In the genomic region with DNA sequence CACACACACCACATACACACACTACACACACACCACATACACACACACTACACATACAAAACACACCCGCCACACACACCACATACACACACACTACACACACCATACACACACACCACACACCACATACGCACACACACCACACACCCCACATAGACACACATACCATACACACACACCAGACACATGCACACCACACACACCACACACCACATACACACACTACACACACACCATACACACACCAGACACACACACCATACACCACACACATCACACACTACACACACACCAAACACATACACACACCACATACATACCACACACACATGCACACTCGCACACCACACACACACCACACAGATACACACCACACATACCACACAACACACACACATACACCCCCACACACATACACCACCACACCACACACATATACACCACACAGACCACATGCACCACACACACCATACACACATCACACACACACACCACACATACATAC, we compare ENCODE assay signal across 1 cellular context.
TF ChIP-seq lines count a peak whose summit lies in the region.

No MANE protein-coding gene starts in this region.

TF ChIP-seq in K562, 482 proteins besides CTCF, POLR2A, EP300 and RAD21 (continued from another document):
- no peak for TF ChIP-seq MGA (IDR thresholded peaks at IDR 0.05)
- no peak for TF ChIP-seq MED1 (CRISPR knock-in tag; IDR thresholded peaks at IDR 0.05; ENCODE audit: borderline replicate concordance)
- no peak for TF ChIP-seq NR0B1 (IDR thresholded peaks at IDR 0.05; ENCODE audit: partially characterized antibody)
- no peak for TF ChIP-seq HES1 (IDR thresholded peaks at IDR 0.05; ENCODE audit: low read depth)
- TF ChIP-seq YBX1 (IDR thresholded peaks at IDR 0.05), result no peak
- TF ChIP-seq MAX (CRISPR knock-in tag; IDR thresholded peaks at IDR 0.05), result no peak
- TF ChIP-seq SOX6 (IDR thresholded peaks at IDR 0.05), result no peak
- TF ChIP-seq CTBP1 (IDR thresholded peaks at IDR 0.05; ENCODE audit: borderline replicate concordance), result no peak
- TF ChIP-seq, protein P1, sequence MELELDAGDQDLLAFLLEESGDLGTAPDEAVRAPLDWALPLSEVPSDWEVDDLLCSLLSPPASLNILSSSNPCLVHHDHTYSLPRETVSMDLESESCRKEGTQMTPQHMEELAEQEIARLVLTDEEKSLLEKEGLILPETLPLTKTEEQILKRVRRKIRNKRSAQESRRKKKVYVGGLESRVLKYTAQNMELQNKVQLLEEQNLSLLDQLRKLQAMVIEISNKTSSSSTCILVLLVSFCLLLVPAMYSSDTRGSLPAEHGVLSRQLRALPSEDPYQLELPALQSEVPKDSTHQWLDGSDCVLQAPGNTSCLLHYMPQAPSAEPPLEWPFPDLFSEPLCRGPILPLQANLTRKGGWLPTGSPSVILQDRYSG (tag; conservative IDR thresholded peaks at IDR 0.05; ENCODE audit: low read depth), result no peak
- TF ChIP-seq ZHX1 (conservative IDR thresholded peaks at IDR 0.05; ENCODE audit: low read length), result no peak
- TF ChIP-seq TSHZ1 (CRISPR knock-in tag; IDR thresholded peaks at IDR 0.05), result no peak
- peak; percentile 89 for TF ChIP-seq PHF20 (IDR thresholded peaks at IDR 0.05; ENCODE audit: partially characterized antibody)
- TF ChIP-seq SREBF1 (IDR thresholded peaks at IDR 0.05; ENCODE audit: borderline replicate concordance, low read depth, low read length), result no peak
- TF ChIP-seq, protein P2, sequence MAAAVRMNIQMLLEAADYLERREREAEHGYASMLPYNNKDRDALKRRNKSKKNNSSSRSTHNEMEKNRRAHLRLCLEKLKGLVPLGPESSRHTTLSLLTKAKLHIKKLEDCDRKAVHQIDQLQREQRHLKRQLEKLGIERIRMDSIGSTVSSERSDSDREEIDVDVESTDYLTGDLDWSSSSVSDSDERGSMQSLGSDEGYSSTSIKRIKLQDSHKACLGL (CRISPR knock-in tag; IDR thresholded peaks at IDR 0.05; ENCODE audit: borderline replicate concordance, poor library complexity, severe bottlenecking), result no peak
- no peak for TF ChIP-seq BMI1 (IDR thresholded peaks at IDR 0.05; ENCODE audit: low read length)
- TF ChIP-seq CBX1 (IDR thresholded peaks at IDR 0.05; ENCODE audit: low read depth), result peak; percentile 80; the same call in 1 of the 2 replicates
- no peak for TF ChIP-seq ZNF124 (CRISPR knock-in tag; IDR thresholded peaks at IDR 0.05)
- TF ChIP-seq ELF4 (CRISPR knock-in tag; IDR thresholded peaks at IDR 0.05), result peak; percentile 11; the same call in 1 of the 2 replicates
- TF ChIP-seq HDAC8 (tag; IDR thresholded peaks at IDR 0.05), result no peak
- no peak for TF ChIP-seq ZSCAN32 (CRISPR knock-in tag; IDR thresholded peaks at IDR 0.05)
- no peak for TF ChIP-seq PCBP1 (IDR thresholded peaks at IDR 0.05; ENCODE audit: low read depth, low read length, poor library complexity, severe bottlenecking)
- TF ChIP-seq, protein P3, sequence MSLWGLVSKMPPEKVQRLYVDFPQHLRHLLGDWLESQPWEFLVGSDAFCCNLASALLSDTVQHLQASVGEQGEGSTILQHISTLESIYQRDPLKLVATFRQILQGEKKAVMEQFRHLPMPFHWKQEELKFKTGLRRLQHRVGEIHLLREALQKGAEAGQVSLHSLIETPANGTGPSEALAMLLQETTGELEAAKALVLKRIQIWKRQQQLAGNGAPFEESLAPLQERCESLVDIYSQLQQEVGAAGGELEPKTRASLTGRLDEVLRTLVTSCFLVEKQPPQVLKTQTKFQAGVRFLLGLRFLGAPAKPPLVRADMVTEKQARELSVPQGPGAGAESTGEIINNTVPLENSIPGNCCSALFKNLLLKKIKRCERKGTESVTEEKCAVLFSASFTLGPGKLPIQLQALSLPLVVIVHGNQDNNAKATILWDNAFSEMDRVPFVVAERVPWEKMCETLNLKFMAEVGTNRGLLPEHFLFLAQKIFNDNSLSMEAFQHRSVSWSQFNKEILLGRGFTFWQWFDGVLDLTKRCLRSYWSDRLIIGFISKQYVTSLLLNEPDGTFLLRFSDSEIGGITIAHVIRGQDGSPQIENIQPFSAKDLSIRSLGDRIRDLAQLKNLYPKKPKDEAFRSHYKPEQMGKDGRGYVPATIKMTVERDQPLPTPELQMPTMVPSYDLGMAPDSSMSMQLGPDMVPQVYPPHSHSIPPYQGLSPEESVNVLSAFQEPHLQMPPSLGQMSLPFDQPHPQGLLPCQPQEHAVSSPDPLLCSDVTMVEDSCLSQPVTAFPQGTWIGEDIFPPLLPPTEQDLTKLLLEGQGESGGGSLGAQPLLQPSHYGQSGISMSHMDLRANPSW (CRISPR knock-in tag; IDR thresholded peaks at IDR 0.05), result no peak
- no peak for TF ChIP-seq SMAD4 (CRISPR knock-in tag; conservative IDR thresholded peaks at IDR 0.05)
- no peak for TF ChIP-seq RBM25 (IDR thresholded peaks at IDR 0.05; ENCODE audit: low read depth, low read length, severe bottlenecking)
- no peak for TF ChIP-seq ZSCAN29 (IDR thresholded peaks at IDR 0.05)
- TF ChIP-seq KAT8 (IDR thresholded peaks at IDR 0.05; ENCODE audit: low read depth), result no peak
- no peak for TF ChIP-seq ZNF436 (CRISPR knock-in tag; IDR thresholded peaks at IDR 0.05)
- no peak for TF ChIP-seq RFX1 (IDR thresholded peaks at IDR 0.05)
- no peak for TF ChIP-seq TEAD4 (IDR thresholded peaks at IDR 0.05; ENCODE audit: low read length)
- no peak for TF ChIP-seq TEAD4 (CRISPR knock-in tag; IDR thresholded peaks at IDR 0.05; ENCODE audit: borderline replicate concordance)
